ENCODE assay signal across 8 cellular contexts in the genomic region with DNA sequence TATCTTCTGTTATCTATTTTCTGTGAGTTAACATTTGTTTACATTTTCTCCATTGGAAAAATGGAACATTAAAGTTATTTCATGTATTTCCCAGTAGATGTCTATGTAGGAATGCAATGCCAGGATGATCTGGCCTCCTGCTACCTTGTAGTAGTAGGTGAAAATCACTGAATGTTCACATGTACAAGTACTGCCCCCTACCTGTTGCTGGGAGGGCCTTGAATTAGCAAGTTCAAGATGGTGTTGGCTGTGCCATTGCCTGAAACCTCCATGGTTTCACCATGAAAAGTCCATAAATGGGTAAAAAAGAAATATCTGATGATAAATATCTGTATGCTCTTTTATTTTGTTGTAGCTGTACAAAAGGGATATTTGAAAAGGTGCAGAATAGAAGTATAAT. TPM values are rescaled to one million over a fixed set of nuclear protein-coding genes. Genes with fewer than 3 reads are reported as not detected.
DNase-seq lines count a peak whose midpoint lies in the region; ATAC-seq and TF ChIP-seq lines count a peak whose summit lies in the region.

No MANE protein-coding gene starts in this region.

- H3K9me3 ChIP-seq in esophagus squamous epithelium (no peaks in the 10 kb centered on the region), upper lobe of right lung (no peaks in the 10 kb centered on the region)

- peak; percentile 69 for ATAC-seq in upper lobe of right lung
- no peak for ATAC-seq in HG03354 (IDR thresholded peaks at IDR 0.05; ENCODE audit: poor library complexity, severe bottlenecking, unreplicated experiment)

- intact Hi-C loops in esophagus squamous epithelium (cut with DNase I) (no loop called here), upper lobe of right lung (cut with DNase I) (no loop called here)

- H3K4me3 ChIP-seq in esophagus squamous epithelium, result no peak overlapping the region
- no peak overlapping the region for H3K4me3 ChIP-seq in upper lobe of right lung

- H3K27ac ChIP-seq in esophagus squamous epithelium (no peak overlapping the region), upper lobe of right lung (no peak overlapping the region)

- H3K4me1 ChIP-seq in esophagus squamous epithelium (no peaks in the 10 kb centered on the region), upper lobe of right lung (no peaks in the 10 kb centered on the region)

- peaks cover 0 to 100% (median 58%) of the 10 kb centered on the region in 3 donors for H3K36me3 ChIP-seq in esophagus squamous epithelium
- peaks cover 100% of the 10 kb centered on the region for H3K36me3 ChIP-seq in upper lobe of right lung

- TF ChIP-seq CTCF in esophagus squamous epithelium (IDR thresholded peaks at IDR 0.05) (peak in 5 of 6 experiments; percentile 8 to 36 (median 25)), upper lobe of right lung (IDR thresholded peaks at IDR 0.05) (peak; percentile 44)

- no peaks in the 10 kb centered on the region for H3K27me3 ChIP-seq in esophagus squamous epithelium
- no peaks in the 10 kb centered on the region for H3K27me3 ChIP-seq in upper lobe of right lung

- TF ChIP-seq POLR2A in esophagus squamous epithelium (IDR thresholded peaks at IDR 0.05), result no peak

- DNase-seq in stimulated activated CD4-positive, alpha-beta T cell treated with anti-CD3 and anti-CD28 coated beads, Interleukin-1b, Interleukin-23, amount 100 ng/mL, for 48 hours, result peak; percentile 23
- DNase-seq in stimulated activated CD4-positive, alpha-beta T cell treated with anti-CD3 and anti-CD28 coated beads, Interleukin-2, amount 100 ng/mL, for 48 hours, result no peak
- DNase-seq in SW480 (ENCODE audit: low spot score) (peak; percentile 46), esophagus squamous epithelium (lab: John Stamatoyannopoulos, UW) (no peak), upper lobe of right lung (no peak), AG08396 (ENCODE audit: low spot score) (no peak), globus pallidus (ENCODE audit: low spot score) (no peak)

RNA-seq across cellular contexts. Expression of gene XRCC5, which starts 30.7 kb away (rescaled TPM):
- total RNA-seq in esophagus squamous epithelium, result 100 to 1,000 TPM in 3 of 4 donors, 10 to 100 TPM in 1; 87.3 to 202 (median 170) TPM
- 178 TPM for total RNA-seq in upper lobe of right lung

RNA-seq across cellular contexts. Expression of gene TMEM169, which starts 58.2 kb away (rescaled TPM):
- total RNA-seq in esophagus squamous epithelium, result under 1 TPM in 3 of 4 donors, not detected in 1; 0.09 to 0.29 (median 0.19) TPM
- total RNA-seq in upper lobe of right lung, result 1.4 TPM

RNA-seq across cellular contexts. Expression of gene PECR, which starts 58.3 kb away (rescaled TPM):
- 1 to 10 TPM; 1.5 to 6.8 (median 5.1) TPM for total RNA-seq in esophagus squamous epithelium
- total RNA-seq in upper lobe of right lung, result 18.9 TPM

Comparison
In these comparisons a context has a peak if more than half of its experiments do, and no peak if none do; other contexts are left out.
1. DNase-seq: peak in stimulated activated CD4-positive, alpha-beta T cell treated with anti-CD3 and anti-CD28 coated beads, Interleukin-1b, Interleukin-23, amount 100 ng/mL, for 48 hours (single experiment) and SW480 (single experiment); none in stimulated activated CD4-positive, alpha-beta T cell treated with anti-CD3 and anti-CD28 coated beads, Interleukin-2, amount 100 ng/mL, for 48 hours (0 of 2), esophagus squamous epithelium (single experiment), upper lobe of right lung (single experiment), AG08396 (single experiment) and globus pallidus (single experiment).